In the genomic region with DNA sequence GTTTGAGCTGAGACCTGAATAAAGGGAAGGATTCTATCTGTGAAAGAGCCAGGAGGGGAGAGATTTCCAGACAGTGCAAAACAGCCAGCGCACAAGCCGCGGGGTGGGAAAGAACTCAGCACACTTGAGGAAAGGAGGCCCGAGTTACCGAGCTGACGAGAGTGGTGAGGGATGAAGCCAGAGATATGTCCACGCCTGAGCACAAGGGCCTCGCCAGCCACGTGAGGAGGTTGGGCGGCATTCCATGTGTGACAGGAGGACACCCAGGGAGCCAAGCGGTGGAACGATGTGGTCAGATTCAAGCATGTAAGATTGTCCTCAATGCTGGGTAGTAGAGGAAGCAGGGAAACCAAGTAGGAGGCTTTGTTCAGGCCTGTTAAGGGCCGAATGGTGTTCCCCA, we compare ENCODE assay signal across 1 cellular context.
TF ChIP-seq lines count a peak whose summit lies in the region.

No MANE protein-coding gene starts in this region.

TF ChIP-seq in GM23338, 12 proteins besides CTCF, POLR2A, EP300 and RAD21 (continued from another document):
- TF ChIP-seq, protein P1, sequence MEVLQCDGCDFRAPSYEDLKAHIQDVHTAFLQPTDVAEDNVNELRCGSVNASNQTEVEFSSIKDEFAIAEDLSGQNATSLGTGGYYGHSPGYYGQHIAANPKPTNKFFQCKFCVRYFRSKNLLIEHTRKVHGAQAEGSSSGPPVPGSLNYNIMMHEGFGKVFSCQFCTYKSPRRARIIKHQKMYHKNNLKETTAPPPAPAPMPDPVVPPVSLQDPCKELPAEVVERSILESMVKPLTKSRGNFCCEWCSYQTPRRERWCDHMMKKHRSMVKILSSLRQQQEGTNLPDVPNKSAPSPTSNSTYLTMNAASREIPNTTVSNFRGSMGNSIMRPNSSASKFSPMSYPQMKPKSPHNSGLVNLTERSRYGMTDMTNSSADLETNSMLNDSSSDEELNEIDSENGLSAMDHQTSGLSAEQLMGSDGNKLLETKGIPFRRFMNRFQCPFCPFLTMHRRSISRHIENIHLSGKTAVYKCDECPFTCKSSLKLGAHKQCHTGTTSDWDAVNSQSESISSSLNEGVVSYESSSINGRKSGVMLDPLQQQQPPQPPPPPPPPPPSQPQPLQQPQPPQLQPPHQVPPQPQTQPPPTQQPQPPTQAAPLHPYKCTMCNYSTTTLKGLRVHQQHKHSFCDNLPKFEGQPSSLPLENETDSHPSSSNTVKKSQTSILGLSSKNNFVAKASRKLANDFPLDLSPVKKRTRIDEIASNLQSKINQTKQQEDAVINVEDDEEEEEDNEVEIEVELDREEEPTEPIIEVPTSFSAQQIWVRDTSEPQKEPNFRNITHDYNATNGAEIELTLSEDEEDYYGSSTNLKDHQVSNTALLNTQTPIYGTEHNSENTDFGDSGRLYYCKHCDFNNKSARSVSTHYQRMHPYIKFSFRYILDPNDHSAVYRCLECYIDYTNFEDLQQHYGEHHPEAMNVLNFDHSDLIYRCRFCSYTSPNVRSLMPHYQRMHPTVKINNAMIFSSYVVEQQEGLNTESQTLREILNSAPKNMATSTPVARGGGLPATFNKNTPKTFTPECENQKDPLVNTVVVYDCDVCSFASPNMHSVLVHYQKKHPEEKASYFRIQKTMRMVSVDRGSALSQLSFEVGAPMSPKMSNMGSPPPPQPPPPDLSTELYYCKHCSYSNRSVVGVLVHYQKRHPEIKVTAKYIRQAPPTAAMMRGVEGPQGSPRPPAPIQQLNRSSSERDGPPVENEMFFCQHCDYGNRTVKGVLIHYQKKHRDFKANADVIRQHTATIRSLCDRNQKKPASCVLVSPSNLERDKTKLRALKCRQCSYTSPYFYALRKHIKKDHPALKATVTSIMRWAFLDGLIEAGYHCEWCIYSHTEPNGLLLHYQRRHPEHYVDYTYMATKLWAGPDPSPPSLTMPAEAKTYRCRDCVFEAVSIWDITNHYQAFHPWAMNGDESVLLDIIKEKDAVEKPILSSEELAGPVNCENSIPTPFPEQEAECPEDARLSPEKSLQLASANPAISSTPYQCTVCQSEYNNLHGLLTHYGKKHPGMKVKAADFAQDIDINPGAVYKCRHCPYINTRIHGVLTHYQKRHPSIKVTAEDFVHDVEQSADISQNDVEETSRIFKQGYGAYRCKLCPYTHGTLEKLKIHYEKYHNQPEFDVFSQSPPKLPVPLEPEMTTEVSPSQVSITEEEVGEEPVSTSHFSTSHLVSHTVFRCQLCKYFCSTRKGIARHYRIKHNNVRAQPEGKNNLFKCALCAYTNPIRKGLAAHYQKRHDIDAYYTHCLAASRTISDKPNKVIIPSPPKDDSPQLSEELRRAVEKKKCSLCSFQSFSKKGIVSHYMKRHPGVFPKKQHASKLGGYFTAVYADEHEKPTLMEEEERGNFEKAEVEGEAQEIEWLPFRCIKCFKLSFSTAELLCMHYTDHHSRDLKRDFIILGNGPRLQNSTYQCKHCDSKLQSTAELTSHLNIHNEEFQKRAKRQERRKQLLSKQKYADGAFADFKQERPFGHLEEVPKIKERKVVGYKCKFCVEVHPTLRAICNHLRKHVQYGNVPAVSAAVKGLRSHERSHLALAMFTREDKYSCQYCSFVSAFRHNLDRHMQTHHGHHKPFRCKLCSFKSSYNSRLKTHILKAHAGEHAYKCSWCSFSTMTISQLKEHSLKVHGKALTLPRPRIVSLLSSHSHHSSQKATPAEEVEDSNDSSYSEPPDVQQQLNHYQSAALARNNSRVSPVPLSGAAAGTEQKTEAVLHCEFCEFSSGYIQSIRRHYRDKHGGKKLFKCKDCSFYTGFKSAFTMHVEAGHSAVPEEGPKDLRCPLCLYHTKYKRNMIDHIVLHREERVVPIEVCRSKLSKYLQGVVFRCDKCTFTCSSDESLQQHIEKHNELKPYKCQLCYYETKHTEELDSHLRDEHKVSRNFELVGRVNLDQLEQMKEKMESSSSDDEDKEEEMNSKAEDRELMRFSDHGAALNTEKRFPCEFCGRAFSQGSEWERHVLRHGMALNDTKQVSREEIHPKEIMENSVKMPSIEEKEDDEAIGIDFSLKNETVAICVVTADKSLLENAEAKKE (CRISPR knock-in tag; IDR thresholded peaks at IDR 0.05) = no peak
- no peak for TF ChIP-seq STAT1 (IDR thresholded peaks at IDR 0.05; ENCODE audit: unreplicated experiment)
- TF ChIP-seq, protein P2, sequence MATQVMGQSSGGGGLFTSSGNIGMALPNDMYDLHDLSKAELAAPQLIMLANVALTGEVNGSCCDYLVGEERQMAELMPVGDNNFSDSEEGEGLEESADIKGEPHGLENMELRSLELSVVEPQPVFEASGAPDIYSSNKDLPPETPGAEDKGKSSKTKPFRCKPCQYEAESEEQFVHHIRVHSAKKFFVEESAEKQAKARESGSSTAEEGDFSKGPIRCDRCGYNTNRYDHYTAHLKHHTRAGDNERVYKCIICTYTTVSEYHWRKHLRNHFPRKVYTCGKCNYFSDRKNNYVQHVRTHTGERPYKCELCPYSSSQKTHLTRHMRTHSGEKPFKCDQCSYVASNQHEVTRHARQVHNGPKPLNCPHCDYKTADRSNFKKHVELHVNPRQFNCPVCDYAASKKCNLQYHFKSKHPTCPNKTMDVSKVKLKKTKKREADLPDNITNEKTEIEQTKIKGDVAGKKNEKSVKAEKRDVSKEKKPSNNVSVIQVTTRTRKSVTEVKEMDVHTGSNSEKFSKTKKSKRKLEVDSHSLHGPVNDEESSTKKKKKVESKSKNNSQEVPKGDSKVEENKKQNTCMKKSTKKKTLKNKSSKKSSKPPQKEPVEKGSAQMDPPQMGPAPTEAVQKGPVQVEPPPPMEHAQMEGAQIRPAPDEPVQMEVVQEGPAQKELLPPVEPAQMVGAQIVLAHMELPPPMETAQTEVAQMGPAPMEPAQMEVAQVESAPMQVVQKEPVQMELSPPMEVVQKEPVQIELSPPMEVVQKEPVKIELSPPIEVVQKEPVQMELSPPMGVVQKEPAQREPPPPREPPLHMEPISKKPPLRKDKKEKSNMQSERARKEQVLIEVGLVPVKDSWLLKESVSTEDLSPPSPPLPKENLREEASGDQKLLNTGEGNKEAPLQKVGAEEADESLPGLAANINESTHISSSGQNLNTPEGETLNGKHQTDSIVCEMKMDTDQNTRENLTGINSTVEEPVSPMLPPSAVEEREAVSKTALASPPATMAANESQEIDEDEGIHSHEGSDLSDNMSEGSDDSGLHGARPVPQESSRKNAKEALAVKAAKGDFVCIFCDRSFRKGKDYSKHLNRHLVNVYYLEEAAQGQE (IDR thresholded peaks at IDR 0.05; ENCODE audit: unreplicated experiment) = no peak
TF ChIP-seq in GM23338: peak in this region for 0.
